In the genomic region with DNA sequence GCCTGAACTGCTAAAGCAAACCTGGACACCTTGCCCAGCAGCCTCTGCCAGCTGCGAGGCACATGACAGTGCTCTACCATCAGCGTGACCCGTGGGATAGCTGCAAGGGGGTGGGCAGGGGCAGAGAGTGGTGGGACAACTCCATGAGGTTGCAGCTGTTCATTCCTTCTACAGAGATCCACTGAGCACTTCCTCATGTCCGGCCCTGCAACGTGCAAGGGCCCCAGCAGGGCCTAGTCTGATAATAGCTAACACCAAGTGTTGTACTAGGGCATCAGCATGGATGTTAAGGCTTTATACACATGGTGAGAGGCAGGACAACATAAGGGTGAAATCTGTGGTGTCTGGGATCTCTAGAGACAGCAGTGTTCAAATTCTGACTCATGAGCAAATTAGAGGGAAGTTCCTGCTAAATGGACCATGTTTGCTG, we compare ENCODE assay signal across 10 cellular contexts. TPM values are rescaled to one million over a fixed set of nuclear protein-coding genes. Genes with fewer than 3 reads are reported as not detected.
DNase-seq lines count a peak whose midpoint lies in the region; ATAC-seq and FAIRE-seq lines count a peak whose summit lies in the region.
"Had no signal": no experiment of that assay in that cellular context is flagged by ENCODE, and none has a peak within 500 bp of the region (broad histone marks: within the 10 kb centered on the region; RNA-seq: fewer than 3 reads in every experiment).

No MANE protein-coding gene starts in this region.

- H3K27ac Mint-ChIP-seq in activated naive CD8-positive, alpha-beta T cell treated with anti-CD3 and anti-CD28 coated beads, Interleukin-2, amount 50 U/mL, for 24 hours, result no peak overlapping the region
- no peak overlapping the region for H3K27ac Mint-ChIP-seq in activated naive CD8-positive, alpha-beta T cell treated with anti-CD3 and anti-CD28 coated beads for 36 hours

- H3K9me3 Mint-ChIP-seq in activated naive CD8-positive, alpha-beta T cell treated with anti-CD3 and anti-CD28 coated beads, Interleukin-2, amount 50 U/mL, for 24 hours, result no peaks in the 10 kb centered on the region
- H3K9me3 Mint-ChIP-seq in activated naive CD8-positive, alpha-beta T cell treated with anti-CD3 and anti-CD28 coated beads for 36 hours, result no peaks in the 10 kb centered on the region

- no peak overlapping the region for H3K4me3 ChIP-seq in effector memory CD4-positive, alpha-beta T cell (ENCODE audit: insufficient read depth, low read depth, low read length, poor library complexity, severe bottlenecking)
- H3K4me3 ChIP-seq: MG63, ovary had no signal

- peak; percentile 43 for ATAC-seq in activated naive CD8-positive, alpha-beta T cell treated with anti-CD3 and anti-CD28 coated beads, Interleukin-2, amount 50 U/mL, for 24 hours
- ATAC-seq in GM18520 (IDR thresholded peaks at IDR 0.05; ENCODE audit: unreplicated experiment) (no peak), GM19455 (IDR thresholded peaks at IDR 0.05; ENCODE audit: unreplicated experiment) (no peak)

- no peak for DNase-seq in activated naive CD8-positive, alpha-beta T cell treated with anti-CD3 and anti-CD28 coated beads, Interleukin-2, amount 50 U/mL, for 24 hours
- no peak for DNase-seq in activated naive CD8-positive, alpha-beta T cell treated with anti-CD3 and anti-CD28 coated beads for 36 hours
- DNase-seq in LHCN-M2 (ENCODE audit: low read depth), result peak; percentile 80
- DNase-seq in cardiac septum (ENCODE audit: low spot score), result peak; percentile 66
- no peak for DNase-seq in urothelium cell line (ENCODE audit: low spot score)
- DNase-seq in effector memory CD4-positive, alpha-beta T cell, result no peak
- DNase-seq: MG63 had no signal

- H3K4me1 ChIP-seq in effector memory CD4-positive, alpha-beta T cell (ENCODE audit: control insufficient read depth, insufficient read depth, low read length, poor library complexity, severe bottlenecking), result no peaks in the 10 kb centered on the region

- H3K27ac ChIP-seq in effector memory CD4-positive, alpha-beta T cell (ENCODE audit: insufficient read depth, low read length, poor library complexity, severe bottlenecking), result no peak overlapping the region

- no peaks in the 10 kb centered on the region for H3K27me3 ChIP-seq in effector memory CD4-positive, alpha-beta T cell (replicated peaks; ENCODE audit: control insufficient read depth, insufficient read depth, low read length, poor library complexity, severe bottlenecking)
- H3K27me3 ChIP-seq: MG63, ovary had no signal

- H3K27me3 Mint-ChIP-seq in activated naive CD8-positive, alpha-beta T cell treated with anti-CD3 and anti-CD28 coated beads, Interleukin-2, amount 50 U/mL, for 24 hours, result no peaks in the 10 kb centered on the region
- H3K27me3 Mint-ChIP-seq in activated naive CD8-positive, alpha-beta T cell treated with anti-CD3 and anti-CD28 coated beads for 36 hours, result no peaks in the 10 kb centered on the region

- H3K4me1 Mint-ChIP-seq in activated naive CD8-positive, alpha-beta T cell treated with anti-CD3 and anti-CD28 coated beads, Interleukin-2, amount 50 U/mL, for 24 hours, result peaks cover 50% of the 10 kb centered on the region
- H3K4me1 Mint-ChIP-seq in activated naive CD8-positive, alpha-beta T cell treated with anti-CD3 and anti-CD28 coated beads for 36 hours, result peaks cover 29% of the 10 kb centered on the region

- peaks cover 5% of the 10 kb centered on the region for H3K36me3 Mint-ChIP-seq in activated naive CD8-positive, alpha-beta T cell treated with anti-CD3 and anti-CD28 coated beads, Interleukin-2, amount 50 U/mL, for 24 hours (ENCODE audit: low read depth)
- H3K36me3 Mint-ChIP-seq in activated naive CD8-positive, alpha-beta T cell treated with anti-CD3 and anti-CD28 coated beads for 36 hours, result peaks cover 3% of the 10 kb centered on the region

- intact Hi-C loops in cardiac septum (cut with DNase I), result no loop called here

- no peak overlapping the region for H3K4me3 Mint-ChIP-seq in activated naive CD8-positive, alpha-beta T cell treated with anti-CD3 and anti-CD28 coated beads, Interleukin-2, amount 50 U/mL, for 24 hours
- no peak overlapping the region for H3K4me3 Mint-ChIP-seq in activated naive CD8-positive, alpha-beta T cell treated with anti-CD3 and anti-CD28 coated beads for 36 hours

- FAIRE-seq in urothelium cell line (lab: Jason Lieb, UNC), result peak; percentile 50

- no peaks in the 10 kb centered on the region for H3K36me3 ChIP-seq in effector memory CD4-positive, alpha-beta T cell (ENCODE audit: control insufficient read depth, insufficient read depth, low read length)
- H3K36me3 ChIP-seq: ovary had no signal

- H3K9me3 ChIP-seq in effector memory CD4-positive, alpha-beta T cell (ENCODE audit: control insufficient read depth, low read length), result no peaks in the 10 kb centered on the region
- H3K9me3 ChIP-seq: MG63, ovary had no signal

RNA-seq across cellular contexts. Expression of a gene that starts 14.3 kb away (rescaled TPM):
- total RNA-seq in activated naive CD8-positive, alpha-beta T cell treated with anti-CD3 and anti-CD28 coated beads for 36 hours, result 10 to 100 TPM; 12.6 to 12.8 TPM
- total RNA-seq in LHCN-M2 (2014; rRNA removed) (14.3 and 17.5 TPM in 2 replicates), cardiac septum (13.2 TPM)
- polyA plus RNA-seq in LHCN-M2 (2012), result 4.4 TPM

RNA-seq across cellular contexts. Expression of a gene that starts 40.4 kb away (rescaled TPM):
- total RNA-seq in activated naive CD8-positive, alpha-beta T cell treated with anti-CD3 and anti-CD28 coated beads for 36 hours, result 10 to 100 TPM; 91.4 to 93.3 TPM
- total RNA-seq in LHCN-M2 (2014; rRNA removed) (43.6 and 54.2 TPM in 2 replicates), cardiac septum (20.8 TPM)
- polyA plus RNA-seq in LHCN-M2 (2012), result 30.2 TPM

Comparison
In these comparisons a context has a peak if more than half of its experiments do, and no peak if none do; other contexts are left out.
1. DNase-seq: peak in LHCN-M2 (single experiment) and cardiac septum (single experiment); none in activated naive CD8-positive, alpha-beta T cell treated with anti-CD3 and anti-CD28 coated beads, Interleukin-2, amount 50 U/mL, for 24 hours (single experiment), activated naive CD8-positive, alpha-beta T cell treated with anti-CD3 and anti-CD28 coated beads for 36 hours (single experiment), urothelium cell line (single experiment) and effector memory CD4-positive, alpha-beta T cell (0 of 3).